8 cellular contexts compared by ENCODE assay signal in the genomic region with DNA sequence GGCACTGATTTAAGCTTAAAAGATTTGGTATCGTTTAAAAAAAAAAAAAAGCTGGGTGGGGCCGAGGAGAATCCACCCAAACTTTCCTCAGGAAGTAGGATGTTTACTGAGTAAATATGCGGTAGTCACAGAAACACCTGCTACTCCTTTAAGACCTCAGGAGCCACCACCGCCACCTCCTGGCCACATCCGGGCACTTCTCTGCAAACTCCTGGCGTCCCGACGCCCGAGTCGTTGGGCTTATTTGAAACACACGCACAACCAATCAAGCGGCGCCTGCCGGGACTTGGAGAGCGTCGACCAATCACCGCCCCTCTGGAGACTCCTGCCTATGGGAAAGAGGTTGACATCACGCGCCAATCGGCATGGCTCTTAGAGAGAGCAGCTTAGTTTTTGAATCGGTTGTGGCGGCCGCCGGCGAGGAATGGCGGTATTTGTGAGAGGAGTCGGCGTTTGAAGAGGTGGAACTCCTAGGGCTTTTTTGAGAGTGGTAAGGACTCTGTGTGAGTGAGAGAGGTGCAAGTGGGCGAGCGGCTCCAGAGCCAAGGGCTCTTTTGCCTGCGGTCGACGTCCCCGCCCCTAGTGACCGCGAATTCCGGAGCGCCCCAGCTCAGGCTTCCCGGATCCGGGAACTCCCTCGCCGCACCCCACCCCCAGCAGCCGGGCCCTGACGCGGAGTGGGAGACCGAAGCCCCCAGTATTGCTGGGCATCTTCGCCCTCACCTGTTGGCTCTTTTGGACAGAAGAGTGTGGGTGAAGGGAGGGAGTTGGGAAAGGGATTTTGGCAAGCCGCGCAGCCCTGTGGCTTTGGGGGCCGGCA. TPM values are rescaled to one million over a fixed set of nuclear protein-coding genes. Genes with fewer than 3 reads are reported as not detected.
DNase-seq lines count a peak whose midpoint lies in the region; ATAC-seq and TF ChIP-seq lines count a peak whose summit lies in the region.

Gene ECT2, plus strand, starts transcription at position 359 of the 820 bp plus-strand sequence. CDS start 3,805 bp downstream, outside the sequence.

- in situ Hi-C loops in mammary epithelial cell (cut with MboI; ENCODE audit: low sequenced_read_pairs in 2 of 2): no loop called here

- H3K4me3 ChIP-seq in AG04450 (ENCODE audit: low read depth, low read length): peak within 1 kb of the TSS; percentile 91
- peak within 1 kb of the TSS; percentile 97 to 100 (median 99) for H3K4me3 ChIP-seq in mammary epithelial cell (replicated peaks in 1 of 3; ENCODE audit: insufficient read depth in 1 of 3, low read depth in 2 of 3, low read length in 3 of 3)
- peak within 1 kb of the TSS; percentile 82 for H3K4me3 ChIP-seq in iPS-18c (ENCODE audit: insufficient read depth, low read depth, low read length)
- H3K4me3 ChIP-seq in skeletal muscle tissue (ENCODE audit: low read length in 3 of 3): peak within 1 kb of the TSS; percentile 82 to 88 (median 85)

- 2% methylated on average over 18 of the region's 50 CpGs for WGBS in mammary epithelial cell (ENCODE audit: low coverage, missing lambda C conversion rate)

- peaks cover 20% of the 10 kb centered on the region for H3K4me1 ChIP-seq in mammary epithelial cell (ENCODE audit: insufficient read depth, low read length)
- H3K4me1 ChIP-seq in skeletal muscle tissue (ENCODE audit: control insufficient read depth in 3 of 3, insufficient read depth in 3 of 3, low read length in 3 of 3): peaks cover 4 to 7% (median 6%) of the 10 kb centered on the region in 3 donors

- DNase-seq in AG04450 (ENCODE audit: low read depth, low spot score) (peak; percentile 99), NCI-H2196 treated with DMSO at 0.1 percent for 48 hours (lab: John Stamatoyannopoulos, UW; ENCODE audit: unreplicated experiment) (peak; percentile 100), mammary epithelial cell (peak; percentile 100)

- H3K9me3 ChIP-seq in AG04450 (ENCODE audit: control insufficient read depth, insufficient read depth, low read length) (no peaks in the 10 kb centered on the region; the same call in 1 of the 2 replicates), mammary epithelial cell (replicated peaks; ENCODE audit: insufficient read depth, low read length) (no peaks in the 10 kb centered on the region), iPS-18c (ENCODE audit: control insufficient read depth, insufficient read depth, low read length) (no peaks in the 10 kb centered on the region), skeletal muscle tissue (ENCODE audit: control insufficient read depth in 3 of 3, low read length in 3 of 3) (no peaks in the 10 kb centered on the region)

- H3K4me2 ChIP-seq in mammary epithelial cell (ENCODE audit: insufficient read depth, low read depth, low read length): peak within 1 kb of the TSS; percentile 93

- BruUV-seq in mammary epithelial cell (replicated peaks; lab: Mats Ljungman, UMichigan): TSS peak; percentile 37

- no peaks in the 10 kb centered on the region for H4K20me1 ChIP-seq in mammary epithelial cell (ENCODE audit: insufficient read depth, low read length)

- H3K9ac ChIP-seq in mammary epithelial cell (ENCODE audit: insufficient read depth, low read length) (peak within 1 kb of the TSS; percentile 100), skeletal muscle tissue (ENCODE audit: low read depth in 1 of 3, low read length in 3 of 3) (peak within 1 kb of the TSS; percentile 80 to 84 (median 80))

- peak within 1 kb of the TSS; percentile 89 for H2AFZ ChIP-seq in mammary epithelial cell (ENCODE audit: low read depth, low read length)

- H3K79me2 ChIP-seq in mammary epithelial cell (ENCODE audit: insufficient read depth, low read length): peaks cover 49% of the 10 kb centered on the region

- intact Hi-C loops in mammary epithelial cell (cut with micrococcal nuclease): loop anchor here (1.0 to 2.0 kb wide), 3 partner anchors 39 to 152 kb away; partner anchors contain the start of gene NCEH1

- H3K27me3 ChIP-seq in AG04450 (ENCODE audit: control insufficient read depth, insufficient read depth, low read length): no peaks in the 10 kb centered on the region
- H3K27me3 ChIP-seq in mammary epithelial cell (ENCODE audit: insufficient read depth, low read length): no peaks in the 10 kb centered on the region
- H3K27me3 ChIP-seq in skeletal muscle tissue (ENCODE audit: control insufficient read depth in 3 of 3, insufficient read depth in 3 of 3, low read length in 3 of 3): no peaks in the 10 kb centered on the region

- CTCF ChIA-PET in AG04450 (lab: Charles Lee) (interaction anchor here (0.5 to 4.7 kb wide), 28 partner anchors 8 to 433 kb away, joined by 3 to 47 read pairs (median 4); partner anchors contain the start of gene NCEH1), mammary epithelial cell (lab: Charles Lee; ENCODE audit: low non-redundant PET) (interaction anchor here (0.5 to 1.9 kb wide), 10 partner anchors 8 to 264 kb away, joined by 3 to 28 read pairs (median 6); partner anchors contain the start of gene NCEH1)

- dilution Hi-C loops in mammary epithelial cell (cut with HindIII; ENCODE audit: low sequenced_read_pairs): no loop called here

- TF ChIP-seq CTCF in AG04450 (IDR thresholded peaks at IDR 0.05; ENCODE audit: low read depth, low read length): peak; percentile 72
- TF ChIP-seq CTCF in VCaP (conservative IDR thresholded peaks at IDR 0.05): peak; percentile 89
- peak; percentile 75 to 82 for TF ChIP-seq CTCF in mammary epithelial cell (conservative IDR thresholded peaks at IDR 0.05 in 1 of 2, IDR thresholded peaks at IDR 0.05 in 1 of 2; ENCODE audit: extremely low read depth in 1 of 2, insufficient read depth in 1 of 2, low read depth in 1 of 2, low read length in 2 of 2)

- H3K36me3 ChIP-seq in mammary epithelial cell (ENCODE audit: insufficient read depth, low read length) (peaks cover 4% of the 10 kb centered on the region), skeletal muscle tissue (ENCODE audit: control insufficient read depth in 3 of 3, insufficient read depth in 3 of 3, low read length in 3 of 3) (no peaks in the 10 kb centered on the region)

- POLR2A ChIA-PET in AG04450 (lab: Yijun Ruan, JAX): interaction anchor here (0.7 to 1.4 kb wide), 5 partner anchors 14 to 127 kb away, joined by 4 to 11 read pairs (median 5); partner anchors contain the start of gene NCEH1

- H3K27ac ChIP-seq in AG04450 (ENCODE audit: low read depth, low read length) (peak within 1 kb of the TSS; percentile 97), VCaP (peak within 1 kb of the TSS; percentile 94), mammary epithelial cell (ENCODE audit: insufficient read depth, low read depth, low read length) (peak within 1 kb of the TSS; percentile 99), skeletal muscle tissue (ENCODE audit: low read depth, low read length) (peak within 1 kb of the TSS; percentile 62)

- ATAC-seq in GM18873 (IDR thresholded peaks at IDR 0.05; ENCODE audit: low FRiP score, unreplicated experiment) (peak; percentile 98), HG03139 (IDR thresholded peaks at IDR 0.05; ENCODE audit: unreplicated experiment) (peak; percentile 95)

RNA-seq across cellular contexts. Expression of gene ECT2, which starts in this region (rescaled TPM):
- polyA plus RNA-seq in AG04450 (2011; rRNA removed) (14.0 and 21.8 TPM in 2 replicates), mammary epithelial cell (21.4 TPM)
- 13.1 and 22.5 TPM in 2 replicates for polyA minus RNA-seq in AG04450 (2011; rRNA and poly(A)+ RNA removed)
- total RNA-seq in mammary epithelial cell (10 to 100 TPM; 24.5 to 46.4 TPM), skeletal muscle tissue (7.3 TPM)
- polyA minus RNA-seq in mammary epithelial cell: 41.2 TPM

Comparison
In these comparisons a context has a peak if more than half of its experiments do, and no peak if none do; other contexts are left out.
1. Peak in every context shown above with its lines: DNase-seq, ATAC-seq, H3K4me3 ChIP-seq and H3K27ac ChIP-seq.